In genomic region chr1:43348809-43349593, GRCh38 we compare ENCODE assay signal across 1 cellular context.
A peak's percentile ranks its signal among the peaks of the same experiment; 100 is the strongest.
TF ChIP-seq lines count a peak whose summit lies in the region.

No MANE protein-coding gene starts in this region.

TF ChIP-seq in HEK293, 187 proteins besides CTCF, POLR2A, EP300 and RAD21 (continued from another document and continues in another):
- TF ChIP-seq TSHZ1 (tag by site-specific recombination; IDR thresholded peaks at IDR 0.05; ENCODE audit: borderline replicate concordance) (no peak), ZBTB6 (tag by site-specific recombination; IDR thresholded peaks at IDR 0.05) (peak; percentile 97), ZBTB48 (tag by site-specific recombination; IDR thresholded peaks at IDR 0.05) (peak; percentile 90), ZSCAN4 (tag by site-specific recombination; IDR thresholded peaks at IDR 0.05) (no peak), ZBTB26 (tag by site-specific recombination; optimal IDR thresholded peaks at IDR 0.05) (peak; percentile 78), ZNF23 (tag by site-specific recombination; IDR thresholded peaks at IDR 0.05; ENCODE audit: borderline replicate concordance) (no peak), ZBTB49 (tag by site-specific recombination; IDR thresholded peaks at IDR 0.05; ENCODE audit: low read depth) (no peak), ZSCAN5A (tag by site-specific recombination; IDR thresholded peaks at IDR 0.05) (peak; percentile 65; the same call in 1 of the 2 replicates), PATZ1 (tag by site-specific recombination; IDR thresholded peaks at IDR 0.05) (peak; percentile 56; the same call in 1 of the 2 replicates), ZNF843 (tag by site-specific recombination; IDR thresholded peaks at IDR 0.05) (peak; percentile 57; the same call in 1 of the 2 replicates), PBX3 (CRISPR knock-in tag; IDR thresholded peaks at IDR 0.05) (0 out of 2 replicates have a peak, but pooled peaks have one; percentile 19), ZNF335 (tag by site-specific recombination; conservative IDR thresholded peaks at IDR 0.05) (peak; percentile 79), ZBTB17 (tag by site-specific recombination; IDR thresholded peaks at IDR 0.05) (no peak), ZNF558 (tag by site-specific recombination; IDR thresholded peaks at IDR 0.05) (no peak), ZNF174 (tag by site-specific recombination; IDR thresholded peaks at IDR 0.05) (no peak), ZNF473 (tag by site-specific recombination; IDR thresholded peaks at IDR 0.05) (no peak), ZNF19 (tag by site-specific recombination; IDR thresholded peaks at IDR 0.05; ENCODE audit: low read depth) (no peak), ZNF623 (tag by site-specific recombination; IDR thresholded peaks at IDR 0.05) (no peak), TCF7L2 (IDR thresholded peaks at IDR 0.05; ENCODE audit: borderline replicate concordance, low read depth, low read length) (no peak), HOXD13 (CRISPR knock-in tag; IDR thresholded peaks at IDR 0.05; ENCODE audit: borderline replicate concordance) (no peak), ZBTB11 (tag by site-specific recombination; conservative IDR thresholded peaks at IDR 0.05; ENCODE audit: low read depth) (peak; percentile 91), ZNF785 (tag by site-specific recombination; IDR thresholded peaks at IDR 0.05) (no peak), WT1 (tag by site-specific recombination; IDR thresholded peaks at IDR 0.05) (0 out of 2 replicates have a peak, but pooled peaks have one; percentile 16), ZSCAN23 (tag by site-specific recombination; IDR thresholded peaks at IDR 0.05) (no peak), ZNF2 (tag by site-specific recombination; IDR thresholded peaks at IDR 0.05) (peak; percentile 36; the same call in 1 of the 2 replicates), ZNF132 (tag by site-specific recombination; IDR thresholded peaks at IDR 0.05; ENCODE audit: borderline replicate concordance) (no peak), ZNF221 (tag by site-specific recombination; IDR thresholded peaks at IDR 0.05; ENCODE audit: borderline replicate concordance) (no peak), SCRT1 (tag by site-specific recombination; IDR thresholded peaks at IDR 0.05; ENCODE audit: borderline replicate concordance) (no peak; the same call in 1 of the 2 replicates), RBAK (tag by site-specific recombination; IDR thresholded peaks at IDR 0.05) (no peak), ZNF16 (tag by site-specific recombination; IDR thresholded peaks at IDR 0.05; ENCODE audit: low read depth) (no peak), OSR2 (tag by site-specific recombination; IDR thresholded peaks at IDR 0.05) (0 out of 2 replicates have a peak, but pooled peaks have one; percentile 6), ZNF830 (tag by site-specific recombination; IDR thresholded peaks at IDR 0.05; ENCODE audit: low read depth) (no peak), ZNF548 (tag by site-specific recombination; IDR thresholded peaks at IDR 0.05) (no peak), SETDB1 (IDR thresholded peaks at IDR 0.05; ENCODE audit: insufficient read length, low read length) (no peak), BCL6B (tag by site-specific recombination; IDR thresholded peaks at IDR 0.05) (no peak), ZNF202 (tag by site-specific recombination; IDR thresholded peaks at IDR 0.05; ENCODE audit: borderline replicate concordance) (no peak), GFI1B (tag by site-specific recombination; IDR thresholded peaks at IDR 0.05) (no peak), MYNN (tag by site-specific recombination; IDR thresholded peaks at IDR 0.05; ENCODE audit: borderline replicate concordance) (0 out of 2 replicates have a peak, but pooled peaks have one; percentile 15), FEZF1 (tag by site-specific recombination; IDR thresholded peaks at IDR 0.05) (peak; percentile 43; the same call in 1 of the 2 replicates), SP3 (tag by site-specific recombination; IDR thresholded peaks at IDR 0.05) (peak; percentile 98), KLF16 (tag by site-specific recombination; IDR thresholded peaks at IDR 0.05) (peak; percentile 84), HOXA7 (CRISPR knock-in tag; IDR thresholded peaks at IDR 0.05; ENCODE audit: borderline replicate concordance) (no peak), ZNF629 (tag by site-specific recombination; IDR thresholded peaks at IDR 0.05) (peak; percentile 82), ZNF423 (tag by site-specific recombination; IDR thresholded peaks at IDR 0.05) (peak; percentile 51; the same call in 1 of the 2 replicates)
